10 cellular contexts compared by ENCODE assay signal in the genomic region with DNA sequence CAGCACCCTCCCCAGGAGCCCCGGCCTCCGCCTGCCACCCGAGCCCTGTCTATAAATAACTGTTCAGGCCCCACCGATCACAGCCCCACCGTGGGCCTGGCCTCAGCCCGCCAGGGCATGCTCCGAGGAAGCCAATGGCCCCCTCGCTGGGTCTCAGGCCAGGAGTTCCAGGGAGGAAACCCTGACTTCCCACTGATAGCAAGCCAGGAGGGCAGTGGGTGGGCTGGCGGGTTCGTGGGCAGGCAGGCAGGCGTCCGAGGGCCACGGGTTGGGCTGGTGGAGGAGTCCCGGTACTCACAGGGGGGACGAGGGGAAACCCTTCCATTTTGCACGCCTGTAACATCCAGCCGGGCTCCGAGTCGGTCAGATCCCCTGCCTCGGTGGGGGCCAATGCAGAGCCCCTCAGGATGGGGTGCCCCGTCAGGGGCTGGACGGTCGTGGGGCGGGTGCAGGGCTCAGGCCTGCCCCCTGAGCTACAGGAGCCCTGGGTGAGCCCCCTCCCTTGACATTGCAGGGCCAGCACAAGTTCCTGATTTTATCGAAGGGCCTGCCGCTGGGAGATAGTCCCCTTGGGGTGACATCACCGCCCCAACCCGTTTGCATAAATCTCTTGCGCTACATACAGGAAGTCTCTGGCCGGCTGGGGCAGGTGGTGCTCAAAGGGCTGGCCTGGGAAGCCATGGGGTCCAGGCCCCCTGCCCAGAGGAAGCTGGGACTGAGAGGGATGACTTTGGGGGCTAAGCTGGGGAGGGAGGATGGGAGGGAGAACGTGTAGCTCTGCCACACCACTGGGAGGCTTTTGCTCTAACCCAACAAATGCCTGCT. TPM values are rescaled to one million over a fixed set of nuclear protein-coding genes. Genes with fewer than 3 reads are reported as not detected.
DNase-seq lines count a peak whose midpoint lies in the region; ATAC-seq and TF ChIP-seq lines count a peak whose summit lies in the region.
"Had no signal": no experiment of that assay in that cellular context is flagged by ENCODE, and none has a peak within 500 bp of the region (broad histone marks: within the 10 kb centered on the region; RNA-seq: fewer than 3 reads in every experiment).

A gene (minus strand): TSS at position 537 of the 825 bp plus-strand sequence. CDS start 194 bp downstream, at position 343.

- peak within 1 kb of the TSS in 1 of 2 donors; percentile 30 for H3K4me3 ChIP-seq in ascending aorta

- H3K9me3 Mint-ChIP-seq in CD14-positive monocyte (peaks cover 0 to 5% (median 0%) of the 10 kb centered on the region in 7 donors), neural crest cell (peaks cover 3% of the 10 kb centered on the region)

- H3K27ac ChIP-seq in ascending aorta, result peak within 1 kb of the TSS; percentile 53 to 55

- no peaks in the 10 kb centered on the region for H3K9me3 ChIP-seq in ascending aorta

- H3K4me3 Mint-ChIP-seq in CD14-positive monocyte, result peak within 1 kb of the TSS; percentile 98 to 99
- H3K4me3 Mint-ChIP-seq in neural crest cell, result no peak within 1 kb of the TSS

- H3K27me3 ChIP-seq in ascending aorta, result no peaks in the 10 kb centered on the region

- intact Hi-C loops in CD14-positive monocyte (cut with micrococcal nuclease), result no loop called here
- intact Hi-C loops in ascending aorta (cut with DNase I), result no loop called here

- H3K36me3 ChIP-seq in ascending aorta, result no peaks in the 10 kb centered on the region

- DNase-seq in CD14-positive monocyte (ENCODE audit: low spot score) (peak; percentile 94), ascending aorta (ENCODE audit: low spot score in 2 of 2) (peak in 1 of 2 donors; percentile 53), neural crest cell (ENCODE audit: low read depth, low spot score) (no peak), T1000 (lab: John Stamatoyannopoulos, UW) (no peak), SW 1271 (lab: John Stamatoyannopoulos, UW) (no peak)
- DNase-seq in stimulated activated CD4-positive, alpha-beta T cell treated with anti-CD3 and anti-CD28 coated beads, Interleukin-1b, Interleukin-23, amount 100 ng/mL, for 48 hours, result no peak

- TF ChIP-seq CTCF in CD14-positive monocyte (IDR thresholded peaks at IDR 0.05) (no peak), ascending aorta (IDR thresholded peaks at IDR 0.05) (no peak), neural crest cell (conservative IDR thresholded peaks at IDR 0.05) (no peak)

- H3K36me3 Mint-ChIP-seq in CD14-positive monocyte (peaks cover 55 to 69% of the 10 kb centered on the region in 2 donors), neural crest cell (ENCODE audit: low read depth) (no peaks in the 10 kb centered on the region)

- no peak within 1 kb of the TSS for H3K27ac Mint-ChIP-seq in CD14-positive monocyte
- H3K27ac Mint-ChIP-seq in neural crest cell (ENCODE audit: unreplicated experiment), result peak within 1 kb of the TSS; percentile 67

- ATAC-seq in GM19455 (IDR thresholded peaks at IDR 0.05; ENCODE audit: unreplicated experiment) (peak; percentile 76), HG03442 (IDR thresholded peaks at IDR 0.05; ENCODE audit: unreplicated experiment) (peak; percentile 74)

- H3K4me1 ChIP-seq in ascending aorta, result peaks cover 0 to 3% of the 10 kb centered on the region in 2 donors

- H3K4me1 Mint-ChIP-seq in CD14-positive monocyte, result peaks cover 41% of the 10 kb centered on the region
- H3K4me1 Mint-ChIP-seq in neural crest cell, result no peaks in the 10 kb centered on the region

- no peaks in the 10 kb centered on the region for H3K27me3 Mint-ChIP-seq in CD14-positive monocyte (ENCODE audit: low read depth in 3 of 3)
- H3K27me3 Mint-ChIP-seq in neural crest cell (ENCODE audit: low read depth), result no peaks in the 10 kb centered on the region

RNA-seq across cellular contexts. Expression of the gene that starts here (rescaled TPM):
- polyA plus RNA-seq in CD14-positive monocyte, result 100 to 1,000 TPM; 156 to 223 TPM
- total RNA-seq in ascending aorta, result 98.2 TPM
- total RNA-seq in neural crest cell, result not detected in 2 replicates
- total RNA-seq: activated CD8-positive, alpha-beta memory T cell treated with anti-CD3 and anti-CD28 coated beads for 36 hours had no signal
- polyA plus RNA-seq: keratinocyte had no signal

Comparison
In these comparisons a context has a peak if more than half of its experiments do, and no peak if none do; other contexts are left out.
1. RNA of the gene that starts here (total RNA-seq): 98.2 TPM in ascending aorta (single experiment); not detected in neural crest cell; every median in the first group is over 10 times any median in the second.